18 cellular contexts compared by ENCODE assay signal in genomic region chr5:34751807-34752736, GRCh38.
DNase-seq lines count a peak whose midpoint lies in the region; ATAC-seq and TF ChIP-seq lines count a peak whose summit lies in the region.
"Had no signal": no experiment of that assay in that cellular context is flagged by ENCODE, and none has a peak within 500 bp of the region (broad histone marks: within the 10 kb centered on the region; RNA-seq: fewer than 3 reads in every experiment).

No MANE protein-coding gene starts in this region.

- TF ChIP-seq CTCF in C4-2B (conservative IDR thresholded peaks at IDR 0.05) (no peak), chondrocyte (IDR thresholded peaks at IDR 0.05) (no peak), nephron (IDR thresholded peaks at IDR 0.05; ENCODE audit: unreplicated experiment in 3 of 3) (no peak)

- no peak overlapping the region for H3K4ac ChIP-seq in neuronal stem cell (ENCODE audit: low read length)

- peaks cover 6% of the 10 kb centered on the region for H3K36me3 Mint-ChIP-seq in chondrocyte (ENCODE audit: low read depth)
- H3K36me3 Mint-ChIP-seq in nephron (ENCODE audit: low read depth), result peaks cover 17% of the 10 kb centered on the region
- H3K36me3 Mint-ChIP-seq: activated naive CD8-positive, alpha-beta T cell treated with anti-CD3 and anti-CD28 coated beads for 36 hours had no signal

- H3K4me2 ChIP-seq in neuronal stem cell (ENCODE audit: insufficient read depth, low read length, poor library complexity, severe bottlenecking), result no peak overlapping the region

- H4K8ac ChIP-seq in neuronal stem cell (ENCODE audit: low read depth, low read length), result no peak overlapping the region

- H2BK120ac ChIP-seq in neuronal stem cell (ENCODE audit: low read depth, low read length), result no peak overlapping the region

- ATAC-seq in GM19467 (IDR thresholded peaks at IDR 0.05; ENCODE audit: unreplicated experiment), result no peak
- no peak for ATAC-seq in HG03457 (IDR thresholded peaks at IDR 0.05; ENCODE audit: unreplicated experiment)
- ATAC-seq: gastrocnemius medialis, left lung had no signal

- no peak overlapping the region for H4K91ac ChIP-seq in neuronal stem cell (ENCODE audit: low read depth, low read length, poor library complexity)

- peak overlapping the region; percentile 2 for H3K4me3 Mint-ChIP-seq in chondrocyte (ENCODE audit: unreplicated experiment)
- peak overlapping the region in 2 of 3 experiments; percentile 26 for H3K4me3 Mint-ChIP-seq in nephron
- H3K4me3 Mint-ChIP-seq: activated naive CD8-positive, alpha-beta T cell treated with anti-CD3 and anti-CD28 coated beads for 36 hours; dendritic cell treated with granulocyte-macrophage colony-stimulating factor and Interleukin-4, amounts not matched to agents 40 ng/mL and 50 ng/mL, for 4 days; HFFc6 had no signal

- H3K23ac ChIP-seq in neuronal stem cell (ENCODE audit: low read depth, low read length, poor library complexity), result no peak overlapping the region

- H3K9me3 Mint-ChIP-seq in chondrocyte (ENCODE audit: low read depth) (no peaks in the 10 kb centered on the region), nephron (no peaks in the 10 kb centered on the region)
- H3K9me3 Mint-ChIP-seq: activated naive CD8-positive, alpha-beta T cell treated with anti-CD3 and anti-CD28 coated beads for 36 hours; HFFc6 had no signal

- peaks cover 0 to 6% of the 10 kb centered on the region in 2 donors for H3K36me3 ChIP-seq in neuronal stem cell (replicated peaks in 1 of 2; ENCODE audit: control insufficient read depth in 2 of 2, insufficient read depth in 2 of 2, low read length in 2 of 2)
- H3K36me3 ChIP-seq: gastrocnemius medialis, left lung had no signal

- H2BK5ac ChIP-seq in neuronal stem cell (ENCODE audit: low read length), result no peak overlapping the region

- H2AFZ ChIP-seq in neuronal stem cell (ENCODE audit: low read length), result no peak overlapping the region

- H2BK15ac ChIP-seq in neuronal stem cell (ENCODE audit: low read length), result no peak overlapping the region

- H3K14ac ChIP-seq in neuronal stem cell (ENCODE audit: low read length), result no peak overlapping the region

- H2BK12ac ChIP-seq in neuronal stem cell (ENCODE audit: low read length), result no peak overlapping the region

- peak overlapping the region; percentile 52 for H3K27ac ChIP-seq in C4-2B
- no peak overlapping the region for H3K27ac ChIP-seq in neuronal stem cell (replicated peaks; ENCODE audit: low read length)
- H3K27ac ChIP-seq: gastrocnemius medialis, left lung had no signal

- no peak overlapping the region for H2AK5ac ChIP-seq in neuronal stem cell (ENCODE audit: low read depth, low read length)

- no peaks in the 10 kb centered on the region for H3K27me3 ChIP-seq in neuronal stem cell (ENCODE audit: control insufficient read depth in 3 of 3, insufficient read depth in 3 of 3, low read depth in 1 of 3, low read length in 3 of 3)
- H3K27me3 ChIP-seq: gastrocnemius medialis, left lung had no signal

- WGBS in neuronal stem cell (ENCODE audit: extremely low coverage in 2 of 2, insufficient read length in 2 of 2, insufficient replicate concordance in 1 of 2), 2 donors, result no CpG with 5 or more reads among the region's 15 CpGs

- no peaks in the 10 kb centered on the region for H3K27me3 Mint-ChIP-seq in chondrocyte (ENCODE audit: low read depth)
- H3K27me3 Mint-ChIP-seq in nephron (ENCODE audit: low read depth), result no peaks in the 10 kb centered on the region
- H3K27me3 Mint-ChIP-seq: activated naive CD8-positive, alpha-beta T cell treated with anti-CD3 and anti-CD28 coated beads for 36 hours; dendritic cell treated with granulocyte-macrophage colony-stimulating factor and Interleukin-4, amounts not matched to agents 40 ng/mL and 50 ng/mL, for 4 days had no signal

- H3K27ac Mint-ChIP-seq in chondrocyte (ENCODE audit: unreplicated experiment), result peak overlapping the region; percentile 93
- peak overlapping the region; percentile 88 to 98 (median 88) for H3K27ac Mint-ChIP-seq in nephron
- H3K27ac Mint-ChIP-seq: activated naive CD8-positive, alpha-beta T cell treated with anti-CD3 and anti-CD28 coated beads for 36 hours; dendritic cell treated with granulocyte-macrophage colony-stimulating factor and Interleukin-4, amounts not matched to agents 40 ng/mL and 50 ng/mL, for 4 days had no signal

- H3K79me1 ChIP-seq in neuronal stem cell (ENCODE audit: low read depth, low read length), result no peaks in the 10 kb centered on the region

- H3K4me1 Mint-ChIP-seq in chondrocyte (ENCODE audit: low read depth) (peaks cover 68% of the 10 kb centered on the region), nephron (peaks cover 72% of the 10 kb centered on the region)
- H3K4me1 Mint-ChIP-seq: activated naive CD8-positive, alpha-beta T cell treated with anti-CD3 and anti-CD28 coated beads for 36 hours had no signal

- H3K9me3 ChIP-seq in neuronal stem cell (replicated peaks in 1 of 2; ENCODE audit: control insufficient read depth in 2 of 2, insufficient read depth in 1 of 2, low read depth in 1 of 2, low read length in 2 of 2), result no peaks in the 10 kb centered on the region
- H3K9me3 ChIP-seq: gastrocnemius medialis, left lung had no signal

- no peak overlapping the region for H3K9ac ChIP-seq in neuronal stem cell (ENCODE audit: low read depth, low read length, poor library complexity)

- peaks cover 0 to 12% of the 10 kb centered on the region in 2 donors for H3K4me1 ChIP-seq in neuronal stem cell (ENCODE audit: control insufficient read depth in 2 of 2, insufficient read depth in 1 of 2, low read depth in 1 of 2, low read length in 2 of 2)
- H3K4me1 ChIP-seq: gastrocnemius medialis, left lung had no signal

- DNase-seq in MV-4-11 (lab: John Stamatoyannopoulos, UW) (peak; percentile 42), chondrocyte (ENCODE audit: low spot score) (no peak), retina (no peak), neuronal stem cell (ENCODE audit: low spot score) (no peak)
- DNase-seq: activated naive CD8-positive, alpha-beta T cell treated with anti-CD3 and anti-CD28 coated beads for 36 hours; Calu3; gastrocnemius medialis; HFFc6; left lung; NCI-H1694; NCI-H446; SHP77 treated with DMSO at 0.1 percent for 48 hours; T-helper 2 cell had no signal

- no peak overlapping the region for H3K18ac ChIP-seq in neuronal stem cell (ENCODE audit: low read length)

- H3K4me3 ChIP-seq in neuronal stem cell (ENCODE audit: low read length in 2 of 2), result no peak overlapping the region
- H3K4me3 ChIP-seq: gastrocnemius medialis, left lung had no signal
